Comparison of ENCODE assay signal across 13 cellular contexts in genomic region chr3:184368804-184369183, GRCh38. TPM values are rescaled to one million over a fixed set of nuclear protein-coding genes. Genes with fewer than 3 reads are reported as not detected.
DNase-seq lines count a peak whose midpoint lies in the region; ATAC-seq, FAIRE-seq and TF ChIP-seq lines count a peak whose summit lies in the region.
"Had no signal": no experiment of that assay in that cellular context is flagged by ENCODE, and none has a peak within 500 bp of the region (broad histone marks: within the 10 kb centered on the region; RNA-seq: fewer than 3 reads in every experiment).

No MANE protein-coding gene starts in this region.

- WGBS in K562 (ENCODE audit: insufficient coverage, low coverage, missing lambda C conversion rate), result 100% methylated on average over 3 of the region's 3 CpGs
- 29 to 55% (median 32%) methylated on average over 3 of the region's 3 CpGs for WGBS in stomach, 5 donors

- H3K4me1 ChIP-seq in K562 (replicated peaks in 1 of 2; ENCODE audit: control insufficient read depth in 2 of 2, insufficient read depth in 2 of 2, low read length in 2 of 2) (peaks cover 4 to 7% of the 10 kb centered on the region in 2 experiments; a peak in 3 of 5 replicates), stomach (peaks cover 16 to 67% (median 49%) of the 10 kb centered on the region in 4 donors)

- no peak overlapping the region for H2AFZ ChIP-seq in K562 (ENCODE audit: low read depth, low read length)

- peaks cover 3% of the 10 kb centered on the region for H3K9me1 ChIP-seq in K562 (ENCODE audit: control insufficient read depth, insufficient read depth, low read length)

- peaks cover 65% of the 10 kb centered on the region for H3K4me1 Mint-ChIP-seq in HFFc6 (ENCODE audit: low read depth)

- TF ChIP-seq CTCF in HFFc6 (IDR thresholded peaks at IDR 0.05), result no peak
- TF ChIP-seq CTCF in K562 (IDR thresholded peaks at IDR 0.05 in 2 of 3, conservative IDR thresholded peaks at IDR 0.05 in 1 of 3; ENCODE audit: insufficient read depth in 2 of 3, low read depth in 1 of 3, low read length in 3 of 3), result no peak
- TF ChIP-seq CTCF in stomach (IDR thresholded peaks at IDR 0.05), result no peak

- POLR2A ChIA-PET in K562 (lab: Yijun Ruan, JAX), result interaction anchor here (0.6 to 1.6 kb wide), 5 partner anchors 8 to 238 kb away, joined by 3 to 7 read pairs (median 3); no protein-coding TSS in a partner anchor

- TF ChIP-seq EP300 in K562 (IDR thresholded peaks at IDR 0.05; ENCODE audit: low read length) (no peak), stomach (IDR thresholded peaks at IDR 0.05) (no peak)

- peaks cover 52% of the 10 kb centered on the region for H3K36me3 ChIP-seq in K562 (ENCODE audit: control insufficient read depth, insufficient read depth, low read length)
- peaks cover 18 to 60% (median 51%) of the 10 kb centered on the region in 4 donors for H3K36me3 ChIP-seq in stomach

- H3K9me3 ChIP-seq in K562 (replicated peaks; ENCODE audit: control insufficient read depth, insufficient read depth, low read depth, low read length) (no peaks in the 10 kb centered on the region), stomach (no peaks in the 10 kb centered on the region)
- H3K9me3 ChIP-seq: body of pancreas, pancreas, SJSA1 had no signal

- no peaks in the 10 kb centered on the region for H3K9me3 Mint-ChIP-seq in HFFc6
- H3K9me3 Mint-ChIP-seq: IgD-negative memory B cell had no signal

- DNase-seq in HFFc6 (peak; percentile 83), K562 (ENCODE audit: extremely low read depth in 1 of 4, low spot score in 3 of 4) (no peak), hepatic stellate cell (ENCODE audit: low spot score) (peak; percentile 32), stomach (peak; percentile 66), GM19239 (ENCODE audit: insufficient read length, low spot score) (no peak)
- DNase-seq: activated CD4-positive, alpha-beta T cell treated with anti-CD3 and anti-CD28 coated beads for 48 hours; body of pancreas had no signal

- no peak for ATAC-seq in K562
- ATAC-seq in HG02981 (IDR thresholded peaks at IDR 0.05; ENCODE audit: unreplicated experiment), result no peak
- no peak for ATAC-seq in GM18909 (IDR thresholded peaks at IDR 0.05; ENCODE audit: poor library complexity, unreplicated experiment)
- no peak for ATAC-seq in GM21619 (IDR thresholded peaks at IDR 0.05; ENCODE audit: unreplicated experiment)
- ATAC-seq: body of pancreas had no signal

- H3K79me2 ChIP-seq in K562 (ENCODE audit: control insufficient read depth, insufficient read depth, low read length), result peaks cover 15% of the 10 kb centered on the region

- in situ Hi-C loops in K562 (cut with MboI), result no loop called here

- peak overlapping the region; percentile 85 for H3K27ac Mint-ChIP-seq in HFFc6

- peaks cover 39% of the 10 kb centered on the region for H3K36me3 Mint-ChIP-seq in HFFc6 (ENCODE audit: low read depth)

- H3K27ac ChIP-seq in K562 (ENCODE audit: extremely low read depth, low read depth, low read length) (no peak overlapping the region), stomach (peak overlapping the region in 3 of 5 donors; percentile 49 to 59 (median 50))
- H3K27ac ChIP-seq: pancreas, SJSA1 had no signal

- H3K4me3 Mint-ChIP-seq in HFFc6, result peak overlapping the region; percentile 46; the same call in 1 of the 2 replicates

- no peak overlapping the region for H3K4me2 ChIP-seq in K562 (ENCODE audit: insufficient read depth, low read length)

- BruUV-seq in K562 (replicated peaks; lab: Mats Ljungman, UMichigan), result no TSS peak

- intact Hi-C loops in K562 (cut with micrococcal nuclease), result no loop called here
- intact Hi-C loops in stomach (cut with DNase I; ENCODE audit: low total_unique reads), result no loop called here

- no peak overlapping the region for H3K4me3 ChIP-seq in K562
- H3K4me3 ChIP-seq in stomach, result no peak overlapping the region
- H3K4me3 ChIP-seq: body of pancreas, pancreas, SJSA1 had no signal

- H3K27me3 Mint-ChIP-seq in HFFc6 (ENCODE audit: insufficient read depth), result no peaks in the 10 kb centered on the region; the same call in 1 of the 2 replicates
- H3K27me3 Mint-ChIP-seq: IgD-negative memory B cell had no signal

- no peak for TF ChIP-seq RAD21 in K562 (CRISPR knock-in tag; conservative IDR thresholded peaks at IDR 0.05 in 1 of 2, IDR thresholded peaks at IDR 0.05 in 1 of 2)

- peak overlapping the region in 1 of 2 experiments; percentile 45; a peak in 1 of 4 replicates for H3K9ac ChIP-seq in K562 (ENCODE audit: insufficient read depth in 1 of 2, low read depth in 2 of 2, low read length in 2 of 2)

- no peak for FAIRE-seq in K562 (lab: Jason Lieb, UNC)
- FAIRE-seq in GM19239 (lab: Jason Lieb, UNC), result no peak
- FAIRE-seq: pancreas had no signal

- H3K27me3 ChIP-seq in K562 (ENCODE audit: control insufficient read depth in 2 of 2, insufficient read depth in 2 of 2, low read length in 2 of 2), result peaks cover 0 to 4% of the 10 kb centered on the region in 2 experiments; a peak in 1 of 5 replicates
- H3K27me3 ChIP-seq in stomach, result no peaks in the 10 kb centered on the region
- H3K27me3 ChIP-seq: body of pancreas, pancreas, SJSA1 had no signal

- CTCF ChIA-PET in K562 (lab: Yijun Ruan, JAX; ENCODE audit: low intra/inter-chr PET ratio), result no interaction called here

- 0 out of 2 replicates have a peak, but pooled peaks cover 7% of the 10 kb centered on the region for H4K20me1 ChIP-seq in K562 (replicated peaks; ENCODE audit: control insufficient read depth, insufficient read depth, low read length)

- TF ChIP-seq POLR2A in K562 (conservative IDR thresholded peaks at IDR 0.05) (no peak), stomach (IDR thresholded peaks at IDR 0.05) (no peak)

RNA-seq across cellular contexts. Expression of gene POLR2H, which starts 7.3 kb away (rescaled TPM):
- total RNA-seq in HFFc6 (2021; fragmentation: NEBNext Ultra II Directional; extraction: Animal tissue kit (Norgen Biotek cat#: 25700)), result 10 to 100 TPM; 45.4 to 68.6 (median 50.1) TPM
- total RNA-seq in K562 (2011; cell fraction: chromatin; rRNA removed; ENCODE audit: low replicate concordance), result 300 and 317 TPM in 2 replicates
- total RNA-seq in K562 (2011; cell fraction: nucleolus; rRNA removed), result 170 and 180 TPM in 2 replicates
- total RNA-seq in K562 (2011; cell fraction: nucleoplasm; rRNA removed), result 229 and 244 TPM in 2 replicates
- total RNA-seq in K562 (2014; rRNA removed), result 128 and 149 TPM in 2 replicates
- total RNA-seq in K562 (2014; rRNA removed; fragmentation: Illumina TruSeq; extraction: Trizol), result 160 and 175 TPM in 2 replicates
- 145 and 147 TPM in 2 replicates for total RNA-seq in K562 (2015; rRNA removed; fragmentation: Illumina TruSeq; extraction: Trizol)
- 134 and 135 TPM in 2 replicates for total RNA-seq in K562 (2021)
- 289 and 319 TPM in 2 replicates for polyA plus RNA-seq in K562 (2011; rRNA removed)
- 191 and 459 TPM in 2 replicates for polyA plus RNA-seq in K562 (2011; cell fraction: cytosol; rRNA removed)
- polyA plus RNA-seq in K562 (2011; cell fraction: nucleus; rRNA removed), result 324 and 334 TPM in 2 replicates
- 100 and 156 TPM in 2 replicates for polyA plus RNA-seq in K562 (2012)
- polyA plus RNA-seq in K562 (2014; fragmentation: Illumina TruSeq; extraction: Trizol), result 220 and 222 TPM in 2 replicates
- 100 to 1,000 TPM; 502 to 512 TPM for polyA plus RNA-seq in K562 (2014; fragmentation: Nextera tagmentation; extraction: Ambion mirVana)
- 245 and 256 TPM in 2 replicates for polyA plus RNA-seq in K562 (2014; rRNA removed)
- polyA minus RNA-seq in K562 (2011; rRNA and poly(A)+ RNA removed), result 167 and 184 TPM in 2 replicates
- 56.9 and 60.7 TPM in 2 replicates for polyA minus RNA-seq in K562 (2011; cell fraction: cytosol; rRNA and poly(A)+ RNA removed)
- 51.2 and 86.4 TPM in 2 replicates for polyA minus RNA-seq in K562 (2011; cell fraction: nucleus; rRNA and poly(A)+ RNA removed)
- 100 to 1,000 TPM in 2 of 5 donors, 10 to 100 TPM in 3; 14.0 to 273 (median 85.0) TPM for total RNA-seq in stomach
- polyA plus RNA-seq in stomach, result 100 to 1,000 TPM; 103 to 142 (median 116) TPM

RNA-seq across cellular contexts. Expression of gene CLCN2, which starts 7.4 kb away (rescaled TPM):
- 1 to 10 TPM; 3.4 to 5.1 (median 4.2) TPM for total RNA-seq in HFFc6 (2021; fragmentation: NEBNext Ultra II Directional; extraction: Animal tissue kit (Norgen Biotek cat#: 25700))
- 48.8 and 135 TPM in 2 replicates for total RNA-seq in K562 (2011; cell fraction: chromatin; rRNA removed; ENCODE audit: low replicate concordance)
- 68.7 and 80.4 TPM in 2 replicates for total RNA-seq in K562 (2011; cell fraction: nucleolus; rRNA removed)
- 60.3 and 66.2 TPM in 2 replicates for total RNA-seq in K562 (2011; cell fraction: nucleoplasm; rRNA removed)
- 8.9 and 12.9 TPM in 2 replicates for total RNA-seq in K562 (2014; rRNA removed)
- total RNA-seq in K562 (2014; rRNA removed; fragmentation: Illumina TruSeq; extraction: Trizol), result 4.1 and 5.2 TPM in 2 replicates
- total RNA-seq in K562 (2015; rRNA removed; fragmentation: Illumina TruSeq; extraction: Trizol), result 6.9 TPM in 2 replicates
- total RNA-seq in K562 (2021), result 13.5 and 14.0 TPM in 2 replicates
- 5.7 and 10.9 TPM in 2 replicates for polyA plus RNA-seq in K562 (2011; rRNA removed)
- polyA plus RNA-seq in K562 (2011; cell fraction: cytosol; rRNA removed), result 5.9 and 9.1 TPM in 2 replicates
- 58.7 and 74.2 TPM in 2 replicates for polyA plus RNA-seq in K562 (2011; cell fraction: nucleus; rRNA removed)
- 9.7 and 11.6 TPM in 2 replicates for polyA plus RNA-seq in K562 (2012)
- polyA plus RNA-seq in K562 (2014; fragmentation: Illumina TruSeq; extraction: Trizol), result 9.4 and 10.2 TPM in 2 replicates
- polyA plus RNA-seq in K562 (2014; fragmentation: Nextera tagmentation; extraction: Ambion mirVana), result under 1 TPM; 0.10 to 0.39 TPM
- 12.8 and 14.4 TPM in 2 replicates for polyA plus RNA-seq in K562 (2014; rRNA removed)
- 7.4 and 9.0 TPM in 2 replicates for polyA minus RNA-seq in K562 (2011; rRNA and poly(A)+ RNA removed)
- polyA minus RNA-seq in K562 (2011; cell fraction: cytosol; rRNA and poly(A)+ RNA removed), result 6.6 and 7.6 TPM in 2 replicates
- polyA minus RNA-seq in K562 (2011; cell fraction: nucleus; rRNA and poly(A)+ RNA removed), result 30.6 and 37.0 TPM in 2 replicates
- total RNA-seq in stomach, result 10 to 100 TPM in 2 of 5 donors, 1 to 10 TPM in 3; 4.2 to 34.5 (median 5.8) TPM
- polyA plus RNA-seq in stomach, result 1 to 10 TPM; 2.1 to 5.1 (median 2.5) TPM

RNA-seq across cellular contexts. Expression of gene THPO, which starts 9.2 kb away (rescaled TPM):
- total RNA-seq in HFFc6 (2021; fragmentation: NEBNext Ultra II Directional; extraction: Animal tissue kit (Norgen Biotek cat#: 25700)), result not detected
- total RNA-seq in K562 (2011; cell fraction: chromatin; rRNA removed; ENCODE audit: low replicate concordance), result 1.6 and 3.6 TPM in 2 replicates
- total RNA-seq in K562 (2011; cell fraction: nucleolus; rRNA removed), result 1.3 and 3.7 TPM in 2 replicates
- 2.0 and 2.9 TPM in 2 replicates for total RNA-seq in K562 (2011; cell fraction: nucleoplasm; rRNA removed)
- total RNA-seq in K562 (2014; rRNA removed) (0.24 TPM in 1 of 2 replicates, not detected in the other), K562 (2014; rRNA removed; fragmentation: Illumina TruSeq; extraction: Trizol) (0.36 TPM in 1 of 2 replicates, not detected in the other), K562 (2015; rRNA removed; fragmentation: Illumina TruSeq; extraction: Trizol) (0.11 and 0.22 TPM in 2 replicates), K562 (2021) (0.40 and 0.62 TPM in 2 replicates), stomach (not detected)
- polyA plus RNA-seq in K562 (2011; rRNA removed) (0.18 and 0.56 TPM in 2 replicates), K562 (2014; fragmentation: Illumina TruSeq; extraction: Trizol) (0.64 and 1.1 TPM in 2 replicates), K562 (2014; fragmentation: Nextera tagmentation; extraction: Ambion mirVana) (under 1 TPM; 0.11 to 0.28 TPM), K562 (2014; rRNA removed) (0.34 and 0.50 TPM in 2 replicates), stomach (1 to 10 TPM in 1 of 3 donors, under 1 TPM in 2; 0.38 to 1.8 (median 0.93) TPM)
- polyA plus RNA-seq in K562 (2011; cell fraction: cytosol; rRNA removed), result 0.29 and 2.3 TPM in 2 replicates
- polyA plus RNA-seq in K562 (2011; cell fraction: nucleus; rRNA removed), result 0.46 and 2.7 TPM in 2 replicates
- polyA plus RNA-seq in K562 (2012), result 0.60 and 0.68 TPM in 2 replicates
- 0.12 and 0.39 TPM in 2 replicates for polyA minus RNA-seq in K562 (2011; rRNA and poly(A)+ RNA removed)
- 1.1 TPM in 1 of 2 replicates, not detected in the other for polyA minus RNA-seq in K562 (2011; cell fraction: cytosol; rRNA and poly(A)+ RNA removed)
- polyA minus RNA-seq in K562 (2011; cell fraction: nucleus; rRNA and poly(A)+ RNA removed), result 0.33 and 1.8 TPM in 2 replicates
- total RNA-seq: body of pancreas, SJSA1 had no signal

RNA-seq across cellular contexts. Expression of gene CHRD, which starts 11.1 kb away (rescaled TPM):
- under 1 TPM in 4 of 6 experiments, not detected in 2; 0.09 to 0.31 (median 0.19) TPM for total RNA-seq in HFFc6 (2021; fragmentation: NEBNext Ultra II Directional; extraction: Animal tissue kit (Norgen Biotek cat#: 25700))
- 9.8 and 27.8 TPM in 2 replicates for total RNA-seq in K562 (2011; cell fraction: chromatin; rRNA removed; ENCODE audit: low replicate concordance)
- 17.6 and 22.0 TPM in 2 replicates for total RNA-seq in K562 (2011; cell fraction: nucleolus; rRNA removed)
- total RNA-seq in K562 (2011; cell fraction: nucleoplasm; rRNA removed), result 8.9 and 10.8 TPM in 2 replicates
- total RNA-seq in K562 (2014; rRNA removed), result 0.16 TPM in 1 of 2 replicates, not detected in the other
- total RNA-seq in K562 (2014; rRNA removed; fragmentation: Illumina TruSeq; extraction: Trizol), result 0.11 TPM in 1 of 2 replicates, not detected in the other
- 0.14 and 0.19 TPM in 2 replicates for total RNA-seq in K562 (2015; rRNA removed; fragmentation: Illumina TruSeq; extraction: Trizol)
- 0.63 and 1.3 TPM in 2 replicates for total RNA-seq in K562 (2021)
- polyA plus RNA-seq in K562 (2011; rRNA removed), result 0.55 and 1.1 TPM in 2 replicates
- 0.16 and 1.3 TPM in 2 replicates for polyA plus RNA-seq in K562 (2011; cell fraction: cytosol; rRNA removed)
- 8.8 and 30.5 TPM in 2 replicates for polyA plus RNA-seq in K562 (2011; cell fraction: nucleus; rRNA removed)
- polyA plus RNA-seq in K562 (2012), result 0.20 and 0.36 TPM in 2 replicates
- polyA plus RNA-seq in K562 (2014; fragmentation: Illumina TruSeq; extraction: Trizol), result 0.11 and 0.15 TPM in 2 replicates
- not detected for polyA plus RNA-seq in K562 (2014; fragmentation: Nextera tagmentation; extraction: Ambion mirVana)
- 0.53 and 1.0 TPM in 2 replicates for polyA plus RNA-seq in K562 (2014; rRNA removed)
- polyA minus RNA-seq in K562 (2011; rRNA and poly(A)+ RNA removed), result 0.06 and 0.21 TPM in 2 replicates
- 1.4 and 1.7 TPM in 2 replicates for polyA minus RNA-seq in K562 (2011; cell fraction: cytosol; rRNA and poly(A)+ RNA removed)
- 2.0 and 4.7 TPM in 2 replicates for polyA minus RNA-seq in K562 (2011; cell fraction: nucleus; rRNA and poly(A)+ RNA removed)
- total RNA-seq in stomach, result 10 to 100 TPM in 1 of 5 donors, 1 to 10 TPM in 4; 6.1 to 27.2 (median 9.2) TPM
- 1 to 10 TPM; 5.2 to 7.1 (median 5.7) TPM for polyA plus RNA-seq in stomach
- polyA plus RNA-seq: IgD-negative memory B cell had no signal

RNA-seq across cellular contexts. Expression of gene FAM131A, which starts 31.4 kb away (rescaled TPM):
- 10 to 100 TPM; 11.2 to 13.6 (median 11.9) TPM for total RNA-seq in HFFc6 (2021; fragmentation: NEBNext Ultra II Directional; extraction: Animal tissue kit (Norgen Biotek cat#: 25700))
- total RNA-seq in K562 (2011; cell fraction: chromatin; rRNA removed; ENCODE audit: low replicate concordance), result 29.4 and 66.9 TPM in 2 replicates
- total RNA-seq in K562 (2011; cell fraction: nucleolus; rRNA removed), result 33.2 and 33.8 TPM in 2 replicates
- total RNA-seq in K562 (2011; cell fraction: nucleoplasm; rRNA removed), result 38.1 and 45.6 TPM in 2 replicates
- total RNA-seq in K562 (2014; rRNA removed) (11.1 and 12.9 TPM in 2 replicates), K562 (2014; rRNA removed; fragmentation: Illumina TruSeq; extraction: Trizol) (2.8 and 3.6 TPM in 2 replicates), K562 (2015; rRNA removed; fragmentation: Illumina TruSeq; extraction: Trizol) (4.3 and 5.3 TPM in 2 replicates), K562 (2021) (8.9 and 9.1 TPM in 2 replicates), stomach (10 to 100 TPM in 3 of 5 donors, 1 to 10 TPM in 2; 1.8 to 73.2 (median 28.8) TPM)
- polyA plus RNA-seq in K562 (2011; rRNA removed) (11.0 and 11.7 TPM in 2 replicates), K562 (2014; fragmentation: Illumina TruSeq; extraction: Trizol) (3.8 and 5.1 TPM in 2 replicates), K562 (2014; fragmentation: Nextera tagmentation; extraction: Ambion mirVana) (1 to 10 TPM in 1 of 2 experiments, under 1 TPM in 1; 0.48 to 1.4 TPM), K562 (2014; rRNA removed) (9.4 and 9.8 TPM in 2 replicates), stomach (10 to 100 TPM; 10.0 to 13.0 (median 12.5) TPM)
- polyA plus RNA-seq in K562 (2011; cell fraction: cytosol; rRNA removed), result 16.4 and 28.8 TPM in 2 replicates
- polyA plus RNA-seq in K562 (2011; cell fraction: nucleus; rRNA removed), result 22.8 and 31.3 TPM in 2 replicates
- polyA plus RNA-seq in K562 (2012), result 7.3 and 11.6 TPM in 2 replicates
- polyA minus RNA-seq in K562 (2011; rRNA and poly(A)+ RNA removed), result 5.0 and 9.2 TPM in 2 replicates
- polyA minus RNA-seq in K562 (2011; cell fraction: cytosol; rRNA and poly(A)+ RNA removed), result 5.5 and 12.1 TPM in 2 replicates
- 5.3 and 8.0 TPM in 2 replicates for polyA minus RNA-seq in K562 (2011; cell fraction: nucleus; rRNA and poly(A)+ RNA removed)

Comparison
In these comparisons a context has a peak if more than half of its experiments do, and no peak if none do; other contexts are left out.
1. DNase-seq: peak in HFFc6 (single experiment), hepatic stellate cell (single experiment) and stomach (single experiment); none in K562 (0 of 4) and GM19239 (single experiment).